ENCODE assay signal across 19 cellular contexts in the genomic region with DNA sequence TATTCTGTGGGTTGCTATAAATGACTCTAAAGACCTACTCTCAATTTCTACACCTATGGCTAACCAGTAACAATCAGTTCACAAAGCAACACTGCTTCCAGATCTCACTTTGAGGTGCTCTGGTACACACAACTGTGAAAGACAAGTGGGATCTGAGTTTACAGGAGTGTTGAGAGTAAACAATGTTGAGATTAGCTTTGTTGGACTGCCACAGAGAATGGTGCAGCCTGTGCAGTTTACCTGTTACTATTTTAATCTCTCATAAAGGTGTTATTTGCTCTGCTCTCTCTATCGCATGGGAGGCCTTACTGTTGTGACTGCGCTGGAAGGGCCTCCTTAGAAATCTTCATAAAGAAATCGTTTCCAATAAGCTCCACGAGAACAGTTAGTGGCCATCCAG.
"Had no signal": no experiment of that assay in that cellular context is flagged by ENCODE, and none has a peak within 500 bp of the region (broad histone marks: within the 10 kb centered on the region; RNA-seq: fewer than 3 reads in every experiment).

No MANE protein-coding gene starts in this region.

- H3K9me3 ChIP-seq: adrenal gland, colonic mucosa, esophagus muscularis mucosa, gastrocnemius medialis, pancreas had no signal

- H3K36me3 ChIP-seq: adrenal gland, colonic mucosa, esophagus muscularis mucosa, gastrocnemius medialis, pancreas had no signal

- H3K4me3 ChIP-seq: adrenal gland, colonic mucosa, esophagus muscularis mucosa, gastrocnemius medialis, pancreas had no signal

- DNase-seq: activated CD8-positive, alpha-beta memory T cell treated with anti-CD3 and anti-CD28 coated beads for 24 hours; activated CD8-positive, alpha-beta memory T cell treated with anti-CD3 and anti-CD28 coated beads, Interleukin-2, amount 50 U/mL, for 4 hours; activated naive CD4-positive, alpha-beta T cell; activated T-cell treated with anti-CD3 and anti-CD28 coated beads, Interleukin-2, amount 50 U/mL, for 24 hours; adrenal gland; colonic mucosa; gastrocnemius medialis; hippocampal formation; kidney glomerular epithelial cell; left ventricle myocardium superior; midbrain; natural killer cell; pancreas; right cardiac atrium; stimulated activated CD4-positive, alpha-beta T cell treated with anti-CD3 and anti-CD28 coated beads, Interleukin-4, amount 100 ng/mL, for 24 hours; stimulated activated naive CD4-positive, alpha-beta T cell treated with Interleukin-2 at 50 U/mL for 16 hours; T-helper 9 cell had no signal

- H3K27me3 ChIP-seq: adrenal gland, colonic mucosa, esophagus muscularis mucosa, gastrocnemius medialis had no signal

- H3K27ac ChIP-seq: adrenal gland, colonic mucosa, esophagus muscularis mucosa, gastrocnemius medialis, pancreas had no signal

- H3K4me1 ChIP-seq: adrenal gland, colonic mucosa, esophagus muscularis mucosa, gastrocnemius medialis, pancreas had no signal

- FAIRE-seq: astrocyte, pancreas had no signal
